ENCODE assay signal across 23 cellular contexts in the genomic region with DNA sequence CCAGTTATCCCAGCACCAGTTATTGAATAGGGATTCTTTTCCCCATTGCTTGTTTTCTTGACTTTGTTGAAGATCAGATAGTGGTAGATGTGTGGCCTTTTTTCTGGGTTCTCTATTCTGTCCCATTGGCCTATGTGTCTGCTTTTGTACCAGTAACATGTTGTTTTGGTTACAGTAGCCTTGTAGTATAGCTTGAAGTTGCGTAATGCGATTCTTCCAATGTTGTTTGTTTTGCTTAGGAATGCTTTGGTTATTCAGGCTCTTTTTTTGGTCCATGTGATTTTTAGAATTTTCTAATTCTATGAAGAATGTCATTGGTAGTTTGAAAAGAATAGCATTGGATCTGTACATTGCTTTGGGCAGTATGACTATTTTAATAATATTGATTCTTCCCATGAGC.
DNase-seq lines count a peak whose midpoint lies in the region; ATAC-seq, FAIRE-seq and TF ChIP-seq lines count a peak whose summit lies in the region.
"Had no signal": no experiment of that assay in that cellular context is flagged by ENCODE, and none has a peak within 500 bp of the region (broad histone marks: within the 10 kb centered on the region; RNA-seq: fewer than 3 reads in every experiment).

No MANE protein-coding gene starts in this region.

- H3K56ac ChIP-seq in IMR-90 (ENCODE audit: extremely low read depth, insufficient read depth, low read length), result no peak overlapping the region

- H4K20me1 ChIP-seq in IMR-90 (ENCODE audit: insufficient read depth, low read length), result no peaks in the 10 kb centered on the region
- H4K20me1 ChIP-seq: BLaER1 had no signal

- no peak overlapping the region for H4K8ac ChIP-seq in IMR-90 (ENCODE audit: low read depth in 2 of 2, low read length in 2 of 2)

- H3K18ac ChIP-seq in IMR-90 (ENCODE audit: low read depth, low read length), result no peak overlapping the region

- no peaks in the 10 kb centered on the region for H3K9me1 ChIP-seq in IMR-90 (ENCODE audit: insufficient read depth, low read length)

- H4K91ac ChIP-seq in IMR-90 (ENCODE audit: insufficient read depth, low read depth, low read length), result no peak overlapping the region

- intact Hi-C loops in IMR-90 (cut with micrococcal nuclease), result no loop called here
- intact Hi-C loops in tibial artery (cut with DNase I; ENCODE audit: low total_unique reads), result no loop called here

- H3K4me1 ChIP-seq in IMR-90 (ENCODE audit: control insufficient read depth, insufficient read depth, low read length) (no peaks in the 10 kb centered on the region), tibial artery (no peaks in the 10 kb centered on the region)
- H3K4me1 ChIP-seq: BLaER1, Peyer's patch had no signal

- H2AK5ac ChIP-seq in IMR-90 (ENCODE audit: low read depth, low read length), result no peak overlapping the region

- H3K9me3 ChIP-seq in IMR-90 (ENCODE audit: control insufficient read depth, insufficient read depth, low read length) (no peaks in the 10 kb centered on the region), tibial artery (no peaks in the 10 kb centered on the region)
- H3K9me3 ChIP-seq: BLaER1, Peyer's patch had no signal

- H3K14ac ChIP-seq in IMR-90 (replicated peaks; ENCODE audit: low read depth, low read length), result no peak overlapping the region

- H2BK5ac ChIP-seq in IMR-90 (ENCODE audit: low read depth, low read length, poor library complexity, severe bottlenecking), result no peak overlapping the region

- no peak for FAIRE-seq in H54 (lab: Jason Lieb, UNC)
- FAIRE-seq: GM12891 had no signal

- H3K4me3 ChIP-seq in IMR-90 (ENCODE audit: insufficient read depth, low read depth, low read length), result no peak overlapping the region
- no peak overlapping the region for H3K4me3 ChIP-seq in choroid plexus epithelial cell (ENCODE audit: low read depth, low read length)
- no peak overlapping the region for H3K4me3 ChIP-seq in tibial artery
- H3K4me3 ChIP-seq: BLaER1, GM23248, Peyer's patch had no signal

- no peak for TF ChIP-seq POLR2A in IMR-90 (IDR thresholded peaks at IDR 0.05; ENCODE audit: low read depth, low read length)
- TF ChIP-seq POLR2A in H54 (IDR thresholded peaks at IDR 0.05; ENCODE audit: low read depth, low read length), result no peak

- no peaks in the 10 kb centered on the region for H3K79me1 ChIP-seq in IMR-90 (ENCODE audit: low read depth in 1 of 2, low read length in 2 of 2)

- TF ChIP-seq CTCF in IMR-90 (conservative IDR thresholded peaks at IDR 0.05; ENCODE audit: low read depth, low read length) (no peak), choroid plexus epithelial cell (conservative IDR thresholded peaks at IDR 0.05; ENCODE audit: low read depth, low read length) (no peak), tibial artery (IDR thresholded peaks at IDR 0.05) (no peak)

- H2BK15ac ChIP-seq in IMR-90 (ENCODE audit: low read depth, low read length), result no peak overlapping the region

- ATAC-seq in IMR-90 (ENCODE audit: low read depth), result no peak
- no peak for ATAC-seq in HG03520 (IDR thresholded peaks at IDR 0.05; ENCODE audit: unreplicated experiment)

- CTCF ChIA-PET in IMR-90 (lab: Yijun Ruan, JAX), result no interaction called here

- H3K27ac ChIP-seq in IMR-90 (ENCODE audit: insufficient read depth, low read length), result no peak overlapping the region
- H3K27ac ChIP-seq in tibial artery, result no peak overlapping the region
- H3K27ac ChIP-seq: BLaER1, GM23248, HL-60, KMS-11, Peyer's patch had no signal

- H2BK20ac ChIP-seq in IMR-90 (ENCODE audit: low read depth, low read length), result no peak overlapping the region

- DNase-seq in GM04503 (ENCODE audit: low read depth), result peak; percentile 6
- DNase-seq in IMR-90, result no peak
- peak; percentile 42 for DNase-seq in choroid plexus epithelial cell (ENCODE audit: low read depth)
- DNase-seq in fibroblast of the conjunctiva (ENCODE audit: low read depth), result peak; percentile 17
- no peak for DNase-seq in stimulated activated CD4-positive, alpha-beta T cell treated with anti-CD3 and anti-CD28 coated beads, Interleukin-12 subunit alpha, Interleukin-12 subunit beta, amount 100 ng/mL, for 4 hours
- no peak for DNase-seq in H54 (ENCODE audit: insufficient read length, low spot score)
- no peak for DNase-seq in tibial artery
- DNase-seq: CD4-positive, alpha-beta T cell; COR-L47; DMS 273 treated with DMSO at 0.1 percent for 48 hours; DMS79 treated with DMSO at 0.1 percent for 48 hours; GM23248; MV-4-11; NCI-H1694; NCI-H2081; NCI-H446; NCI-H526; Peyer's patch had no signal

- H3K23ac ChIP-seq in IMR-90 (ENCODE audit: low read depth, low read length), result no peak overlapping the region

- H3K36me3 ChIP-seq in IMR-90 (ENCODE audit: control insufficient read depth, insufficient read depth, low read length) (no peaks in the 10 kb centered on the region), tibial artery (no peaks in the 10 kb centered on the region)
- H3K36me3 ChIP-seq: BLaER1, Peyer's patch had no signal

- no peak overlapping the region for H2AK9ac ChIP-seq in IMR-90 (replicated peaks; ENCODE audit: low read depth, low read length, poor library complexity)

- no peak overlapping the region for H3K4me2 ChIP-seq in IMR-90 (ENCODE audit: low read depth, low read length)
- H3K4me2 ChIP-seq: BLaER1, KMS-11 had no signal

- H2AFZ ChIP-seq in IMR-90 (replicated peaks; ENCODE audit: low read length, poor library complexity), result no peak overlapping the region
- H2AFZ ChIP-seq: GM23248 had no signal

- no CpG with 5 or more reads among the region's 2 CpGs for WGBS in IMR-90 (ENCODE audit: extremely low coverage in 2 of 2, insufficient read length in 1 of 2), 2 experiments

- no peak overlapping the region for H3K9ac ChIP-seq in IMR-90 (ENCODE audit: low read depth, low read length)
- H3K9ac ChIP-seq: BLaER1, GM23248, KMS-11 had no signal

- dilution Hi-C loops in IMR-90 (cut with HindIII; ENCODE audit: low sequenced_read_pairs, unreplicated experiment), result no loop called here

- no peak for TF ChIP-seq RAD21 in IMR-90 (IDR thresholded peaks at IDR 0.05; ENCODE audit: low read length)

- no peak overlapping the region for H2BK120ac ChIP-seq in IMR-90 (ENCODE audit: low read depth, low read length)

- H3K27me3 ChIP-seq in IMR-90 (ENCODE audit: control insufficient read depth, insufficient read depth, low read length), result peaks cover 2% of the 10 kb centered on the region; the same call in 1 of the 2 replicates
- no peaks in the 10 kb centered on the region for H3K27me3 ChIP-seq in tibial artery
- H3K27me3 ChIP-seq: BLaER1, Peyer's patch had no signal

- BruUV-seq in IMR-90 (replicated peaks; lab: Mats Ljungman, UMichigan), result no TSS peak

- H3K4ac ChIP-seq in IMR-90 (ENCODE audit: low read depth, low read length), result no peak overlapping the region

- H4K5ac ChIP-seq in IMR-90 (ENCODE audit: low read depth, low read length), result no peak overlapping the region

- POLR2A ChIA-PET in IMR-90 (lab: Charles Lee; ENCODE audit: unreplicated experiment), result no interaction called here

- in situ Hi-C loops in IMR-90 (cut with MboI; ENCODE audit: low sequenced_read_pairs), result no loop called here

TF ChIP-seq in IMR-90, 13 proteins besides CTCF, POLR2A, EP300 and RAD21:
- no peak for TF ChIP-seq CHD1 (IDR thresholded peaks at IDR 0.05; ENCODE audit: low read depth, low read length)
- TF ChIP-seq RCOR1 (IDR thresholded peaks at IDR 0.05; ENCODE audit: insufficient replicate concordance, low read length), result no peak
- peak; percentile 84 for TF ChIP-seq CEBPB (IDR thresholded peaks at IDR 0.05; ENCODE audit: low read depth, low read length)

Comparison
In these comparisons a context has a peak if more than half of its experiments do, and no peak if none do; other contexts are left out.
1. DNase-seq: peak in GM04503 (single experiment), choroid plexus epithelial cell (single experiment) and fibroblast of the conjunctiva (single experiment); none in IMR-90 (single experiment), stimulated activated CD4-positive, alpha-beta T cell treated with anti-CD3 and anti-CD28 coated beads, Interleukin-12 subunit alpha, Interleukin-12 subunit beta, amount 100 ng/mL, for 4 hours (single experiment), H54 (single experiment) and tibial artery (0 of 2).